Comparison of ENCODE assay signal across 8 cellular contexts in the genomic region with DNA sequence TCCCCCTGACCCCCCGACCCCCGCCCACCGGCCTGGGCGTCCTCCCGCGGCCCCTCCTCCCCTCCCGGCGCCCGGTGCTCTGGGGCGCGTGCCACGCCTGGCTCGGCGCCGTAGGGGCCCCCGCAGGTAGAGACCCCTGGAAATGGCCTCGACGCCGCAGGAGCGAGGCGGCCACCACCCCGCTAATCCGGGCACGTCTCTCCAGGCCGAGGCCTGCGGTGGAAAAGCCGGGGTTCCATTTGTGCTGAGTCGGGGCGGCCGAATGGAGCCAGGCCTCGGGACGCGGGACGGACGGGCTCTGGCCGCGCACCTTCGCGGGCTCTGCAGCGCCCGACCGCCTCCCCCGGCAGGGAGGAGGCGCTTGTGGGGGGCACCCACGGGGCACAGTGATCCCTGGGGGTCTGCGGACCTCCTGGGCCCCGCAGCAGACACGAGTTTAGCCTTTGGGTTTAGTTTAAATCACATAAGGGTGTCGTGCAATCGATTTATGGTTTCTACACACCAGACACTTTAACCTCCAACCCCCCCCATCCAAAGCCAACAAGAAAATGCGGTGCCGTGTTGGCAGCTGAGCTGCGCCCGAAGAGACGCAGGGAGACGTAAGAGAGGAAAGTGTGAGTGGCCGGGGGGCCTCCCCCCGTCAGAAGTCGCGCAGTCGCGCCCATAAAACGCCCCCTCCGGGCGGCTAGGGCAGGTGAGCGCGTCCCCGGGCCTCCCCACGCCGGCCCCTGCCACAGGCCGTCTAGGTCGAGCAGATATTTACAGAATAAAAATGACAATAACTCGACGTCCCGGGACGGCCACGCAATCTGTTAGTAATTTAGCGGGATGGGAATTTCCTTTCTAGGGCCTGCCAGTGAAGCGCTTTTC. TPM values are rescaled to one million over a fixed set of nuclear protein-coding genes. Genes with fewer than 3 reads are reported as not detected.
DNase-seq lines count a peak whose midpoint lies in the region; ATAC-seq lines count a peak whose summit lies in the region.

No MANE protein-coding gene starts in this region.

- DNase-seq in AG08396 (ENCODE audit: low spot score) (peak; percentile 64), kidney glomerular epithelial cell (lab: John Stamatoyannopoulos, UW) (no peak)
- peak; percentile 36 for DNase-seq in activated CD4-positive, alpha-beta T cell treated with anti-CD3 and anti-CD28 coated beads, Interleukin-2, amount 10 ng/mL, durations not matched to agents 7 days and 5 days
- peak; percentile 56 for DNase-seq in effector CD4-positive, alpha-beta T cell
- DNase-seq in stimulated activated naive CD4-positive, alpha-beta T cell (lab: John Stamatoyannopoulos, UW) = peak; percentile 36 to 53 (median 45)

- H3K4me1 Mint-ChIP-seq in activated CD4-positive, alpha-beta T cell treated with anti-CD3 and anti-CD28 coated beads, Interleukin-2, amount 10 ng/mL, durations not matched to agents 7 days and 5 days = peaks cover 32% of the 10 kb centered on the region

- H3K27ac ChIP-seq in muscle layer of duodenum (ENCODE audit: low read length) = peak overlapping the region; percentile 67

- H3K4me3 ChIP-seq in muscle layer of duodenum (ENCODE audit: low read depth in 1 of 2, low read length in 2 of 2) = peak overlapping the region; percentile 33 to 58

- no peaks in the 10 kb centered on the region for H3K36me3 Mint-ChIP-seq in activated CD4-positive, alpha-beta T cell treated with anti-CD3 and anti-CD28 coated beads, Interleukin-2, amount 10 ng/mL, durations not matched to agents 7 days and 5 days (ENCODE audit: low read depth)

- no peaks in the 10 kb centered on the region for H3K9me3 Mint-ChIP-seq in activated CD4-positive, alpha-beta T cell treated with anti-CD3 and anti-CD28 coated beads, Interleukin-2, amount 10 ng/mL, durations not matched to agents 7 days and 5 days

- peak overlapping the region; percentile 69 for H3K4me3 Mint-ChIP-seq in activated CD4-positive, alpha-beta T cell treated with anti-CD3 and anti-CD28 coated beads, Interleukin-2, amount 10 ng/mL, durations not matched to agents 7 days and 5 days

- CTCF ChIA-PET in activated CD4-positive, alpha-beta T cell treated with anti-CD3 and anti-CD28 coated beads, Interleukin-2, amount 10 ng/mL, durations not matched to agents 7 days and 5 days (lab: Charles Lee) = no interaction called here

- ATAC-seq in HG03432 (IDR thresholded peaks at IDR 0.05; ENCODE audit: unreplicated experiment) = peak; percentile 8
- ATAC-seq in HG03159 (IDR thresholded peaks at IDR 0.05; ENCODE audit: unreplicated experiment) = no peak

- no peak overlapping the region for H3K27ac Mint-ChIP-seq in activated CD4-positive, alpha-beta T cell treated with anti-CD3 and anti-CD28 coated beads, Interleukin-2, amount 10 ng/mL, durations not matched to agents 7 days and 5 days

- POLR2A ChIA-PET in activated CD4-positive, alpha-beta T cell treated with anti-CD3 and anti-CD28 coated beads, Interleukin-2, amount 10 ng/mL, durations not matched to agents 7 days and 5 days (lab: Charles Lee) = no interaction called here

- H3K4me1 ChIP-seq in muscle layer of duodenum (ENCODE audit: control insufficient read depth in 1 of 2, insufficient read depth in 2 of 2, low read length in 2 of 2) = peaks cover 4 to 27% of the 10 kb centered on the region in 2 donors

- peaks cover 4% of the 10 kb centered on the region for H3K27me3 ChIP-seq in muscle layer of duodenum (ENCODE audit: low read depth, low read length)

- no peaks in the 10 kb centered on the region for H3K36me3 ChIP-seq in muscle layer of duodenum (ENCODE audit: control insufficient read depth in 1 of 2, insufficient read depth in 2 of 2, low read length in 2 of 2)

- peaks cover 30% of the 10 kb centered on the region for H3K27me3 Mint-ChIP-seq in activated CD4-positive, alpha-beta T cell treated with anti-CD3 and anti-CD28 coated beads, Interleukin-2, amount 10 ng/mL, durations not matched to agents 7 days and 5 days

- no peaks in the 10 kb centered on the region for H3K9me3 ChIP-seq in muscle layer of duodenum (ENCODE audit: control insufficient read depth in 1 of 2, low read length in 2 of 2)

RNA-seq across cellular contexts. Expression of a gene that starts 1.1 kb away (rescaled TPM):
- 10 to 100 TPM; 36.9 to 37.1 TPM for total RNA-seq in activated CD4-positive, alpha-beta T cell treated with anti-CD3 and anti-CD28 coated beads, Interleukin-2, amount 10 ng/mL, durations not matched to agents 7 days and 5 days
